In genomic region chr6:32007086-32007485, GRCh38 we compare ENCODE assay signal across 9 cellular contexts. TPM values are rescaled to one million over a fixed set of nuclear protein-coding genes. Genes with fewer than 3 reads are reported as not detected.
DNase-seq lines count a peak whose midpoint lies in the region; ATAC-seq and TF ChIP-seq lines count a peak whose summit lies in the region.
"Not testable (repeated sequence)": the region's sequence is repeated elsewhere in the genome, so short reads cannot be mapped to it uniquely, and the experiment has no call there.
"Had no signal": no experiment of that assay in that cellular context is flagged by ENCODE, and none has a peak within 500 bp of the region (broad histone marks: within the 10 kb centered on the region; RNA-seq: fewer than 3 reads in every experiment).

No MANE protein-coding gene starts in this region.

- H3K27ac Mint-ChIP-seq in Calu3 (ENCODE audit: unreplicated experiment): not testable (repeated sequence)

- not testable (repeated sequence) for H3K9me3 Mint-ChIP-seq in Calu3 (ENCODE audit: low read depth, unreplicated experiment)

- not testable (repeated sequence) for H3K4me3 Mint-ChIP-seq in Calu3 (ENCODE audit: low read depth, unreplicated experiment)

- not testable (repeated sequence) for TF ChIP-seq EP300 in sigmoid colon (IDR thresholded peaks at IDR 0.05)

- not testable (repeated sequence) for TF ChIP-seq CTCF in Calu3 (IDR thresholded peaks at IDR 0.05; ENCODE audit: unreplicated experiment); lower lobe of right lung (IDR thresholded peaks at IDR 0.05); sigmoid colon (IDR thresholded peaks at IDR 0.05); upper lobe of right lung (IDR thresholded peaks at IDR 0.05)
- 0 out of 2 replicates have a peak, but pooled peaks have one; percentile 13 for TF ChIP-seq CTCF in WERI-Rb-1 (IDR thresholded peaks at IDR 0.05; ENCODE audit: low read depth, low read length)
- TF ChIP-seq CTCF in adrenal gland (IDR thresholded peaks at IDR 0.05): peak in 1 of 6 experiments; percentile 6

- CTCF ChIA-PET in Calu3 (lab: Charles Lee): not testable (repeated sequence)

- ATAC-seq in left ventricle myocardium superior, lower lobe of right lung, upper lobe of right lung: not testable (repeated sequence)

- not testable (repeated sequence) for BruUV-seq in Calu3 (replicated peaks; lab: Mats Ljungman, UMichigan)

- H3K36me3 ChIP-seq in WERI-Rb-1; adrenal gland (replicated peaks in 1 of 2); lower lobe of right lung; sigmoid colon; upper lobe of right lung: not testable (repeated sequence)

- not testable (repeated sequence) for H3K9me3 ChIP-seq in WERI-Rb-1 (ENCODE audit: severe bottlenecking); adrenal gland (replicated peaks in 1 of 3); lower lobe of right lung; sigmoid colon; upper lobe of right lung

- 34 to 59% (median 49%) methylated on average over 5 to 11 of the region's 12 CpGs for WGBS in adrenal gland, 4 donors
- WGBS in sigmoid colon, 2 donors: 76 to 84% methylated on average over 12 of the region's 12 CpGs

- TF ChIP-seq POLR2A in adrenal gland (IDR thresholded peaks at IDR 0.05); sigmoid colon (IDR thresholded peaks at IDR 0.05): not testable (repeated sequence)

- not testable (repeated sequence) for H3K4me1 Mint-ChIP-seq in Calu3 (ENCODE audit: low read depth, unreplicated experiment)

- not testable (repeated sequence) for H3K27me3 ChIP-seq in WERI-Rb-1 (ENCODE audit: insufficient read depth, low read depth, severe bottlenecking); adrenal gland; lower lobe of right lung (ENCODE audit: low read depth); sigmoid colon; upper lobe of right lung

- not testable (repeated sequence) for H3K4me3 ChIP-seq in WERI-Rb-1 (ENCODE audit: low read depth, low read length); adrenal gland; lower lobe of right lung; sigmoid colon; upper lobe of right lung

- not testable (repeated sequence) for H3K36me3 Mint-ChIP-seq in Calu3 (ENCODE audit: insufficient read depth, unreplicated experiment)

- not testable (repeated sequence) for H3K27ac ChIP-seq in WERI-Rb-1, lower lobe of right lung, sigmoid colon, upper lobe of right lung
- H3K27ac ChIP-seq in adrenal gland: peak overlapping the region in 4 of 5 donors; percentile 46 to 85 (median 64)

- not testable (repeated sequence) for H3K4me1 ChIP-seq in adrenal gland (replicated peaks in 1 of 2); lower lobe of right lung; sigmoid colon; upper lobe of right lung

- DNase-seq in Calu3: peak; percentile 1
- peak; percentile 37 for DNase-seq in WERI-Rb-1
- peak; percentile 28 for DNase-seq in activated CD8-positive, alpha-beta memory T cell treated with anti-CD3 and anti-CD28 coated beads, Interleukin-2, amount 50 U/mL, for 48 hours
- peak in 6 of 7 donors; percentile 43 to 68 (median 56) for DNase-seq in adrenal gland
- peak; percentile 12 for DNase-seq in left ventricle myocardium superior
- DNase-seq in lower lobe of right lung: peak; percentile 7
- DNase-seq in sigmoid colon: peak; percentile 29
- peak; percentile 44 for DNase-seq in upper lobe of right lung

- intact Hi-C loops in Calu3 (cut with micrococcal nuclease; ENCODE audit: unreplicated experiment); adrenal gland (cut with DNase I); left ventricle myocardium superior (cut with micrococcal nuclease); lower lobe of right lung (cut with DNase I); sigmoid colon (cut with DNase I); upper lobe of right lung (cut with DNase I): not testable (repeated sequence)

- peaks cover 32% of the 10 kb centered on the region for H3K27me3 Mint-ChIP-seq in Calu3 (ENCODE audit: unreplicated experiment)

RNA-seq across cellular contexts. Expression of gene C4B, which starts 7.5 kb away (rescaled TPM):
- total RNA-seq in Calu3 (2022) (7.8 and 13.4 TPM in 2 replicates), adrenal gland (1,000 to 10,000 TPM in 6 of 8 donors, 100 to 1,000 TPM in 2; 948 to 5,092 (median 1,465) TPM), left ventricle myocardium superior (84.0 TPM), lower lobe of right lung (162 TPM), sigmoid colon (100 to 1,000 TPM in 2 of 4 donors, 10 to 100 TPM in 2; 74.2 to 291 (median 155) TPM), upper lobe of right lung (166 TPM)
- polyA plus RNA-seq in adrenal gland (1,000 to 10,000 TPM in 1 of 3 donors, 100 to 1,000 TPM in 2; 236 to 1,852 (median 796) TPM), sigmoid colon (10 to 100 TPM in 1 of 3 donors, 1 to 10 TPM in 2; 3.2 to 64.7 (median 4.2) TPM)

RNA-seq across cellular contexts. Expression of gene C4A, which starts 25.2 kb away (rescaled TPM):
- 13.1 and 20.8 TPM in 2 replicates for total RNA-seq in Calu3 (2022)
- 1,000 to 10,000 TPM in 5 of 8 donors, 100 to 1,000 TPM in 3; 547 to 2,285 (median 1,263) TPM for total RNA-seq in adrenal gland
- 1,000 to 10,000 TPM in 1 of 3 donors, 100 to 1,000 TPM in 2; 212 to 1,408 (median 665) TPM for polyA plus RNA-seq in adrenal gland
- total RNA-seq in left ventricle myocardium superior: 96.3 TPM
- 175 TPM for total RNA-seq in lower lobe of right lung
- 100 to 1,000 TPM in 3 of 4 donors, 10 to 100 TPM in 1; 46.7 to 254 (median 179) TPM for total RNA-seq in sigmoid colon
- 10 to 100 TPM in 1 of 3 donors, 1 to 10 TPM in 2; 2.3 to 63.4 (median 3.0) TPM for polyA plus RNA-seq in sigmoid colon
- total RNA-seq in upper lobe of right lung: 200 TPM

RNA-seq across cellular contexts. Expression of gene CYP21A2, which starts 31.1 kb away (rescaled TPM):
- total RNA-seq in Calu3 (2022): 0.76 and 0.78 TPM in 2 replicates
- 1,000 to 10,000 TPM in 7 of 8 donors, 100 to 1,000 TPM in 1; 780 to 6,352 (median 2,523) TPM for total RNA-seq in adrenal gland
- 1,000 to 10,000 TPM in 2 of 3 donors, 100 to 1,000 TPM in 1; 528 to 4,039 (median 2,532) TPM for polyA plus RNA-seq in adrenal gland
- 0.52 TPM for total RNA-seq in left ventricle myocardium superior
- 1.1 TPM for total RNA-seq in lower lobe of right lung
- 1 to 10 TPM; 1.1 to 4.9 (median 3.2) TPM for total RNA-seq in sigmoid colon
- polyA plus RNA-seq in sigmoid colon: 1 to 10 TPM in 1 of 3 donors, under 1 TPM in 1, not detected in 1; 0.57 to 1.2 TPM
- total RNA-seq in upper lobe of right lung: 0.61 TPM
- total RNA-seq: HT-29 had no signal

RNA-seq across cellular contexts. Expression of gene DXO, which starts 35.1 kb away (rescaled TPM):
- total RNA-seq in Calu3 (2022): 40.9 and 43.6 TPM in 2 replicates
- 10 to 100 TPM; 19.9 to 57.1 (median 45.0) TPM for total RNA-seq in adrenal gland
- 100 to 1,000 TPM in 1 of 3 donors, 10 to 100 TPM in 2; 38.7 to 102 (median 83.7) TPM for polyA plus RNA-seq in adrenal gland
- 11.5 TPM for total RNA-seq in left ventricle myocardium superior
- total RNA-seq in lower lobe of right lung: 16.5 TPM
- total RNA-seq in sigmoid colon: 10 to 100 TPM; 11.4 to 22.7 (median 18.3) TPM
- polyA plus RNA-seq in sigmoid colon: 10 to 100 TPM in 1 of 3 donors, 1 to 10 TPM in 2; 8.4 to 17.3 (median 9.9) TPM
- 20.5 TPM for total RNA-seq in upper lobe of right lung

RNA-seq across cellular contexts. Expression of gene SKIC2, which starts 48.1 kb away (rescaled TPM):
- total RNA-seq in Calu3 (2022): 182 and 201 TPM in 2 replicates
- total RNA-seq in adrenal gland: 100 to 1,000 TPM in 4 of 8 donors, 10 to 100 TPM in 4; 43.2 to 231 (median 90.7) TPM
- 100 to 1,000 TPM in 2 of 3 donors, 10 to 100 TPM in 1; 38.8 to 330 (median 243) TPM for polyA plus RNA-seq in adrenal gland
- total RNA-seq in left ventricle myocardium superior: 31.5 TPM
- 64.2 TPM for total RNA-seq in lower lobe of right lung
- total RNA-seq in sigmoid colon: 10 to 100 TPM; 22.1 to 73.4 (median 33.4) TPM
- polyA plus RNA-seq in sigmoid colon: 10 to 100 TPM; 25.0 to 68.2 (median 30.6) TPM
- 58.8 TPM for total RNA-seq in upper lobe of right lung

Comparison
In these comparisons a context has a peak if more than half of its experiments do, and no peak if none do; other contexts are left out.
1. DNase-seq: peak in every context shown above with its lines; median percentile 56 in adrenal gland; 44 in upper lobe of right lung; 37 in WERI-Rb-1; 29 in sigmoid colon; 28 in activated CD8-positive, alpha-beta memory T cell treated with anti-CD3 and anti-CD28 coated beads, Interleukin-2, amount 50 U/mL, for 48 hours; 12 in left ventricle myocardium superior; 7 in lower lobe of right lung; 1 in Calu3.
2. RNA of gene CYP21A2, which starts 31.1 kb away (total RNA-seq): 780 to 6,352 TPM in adrenal gland; 1.1 to 4.9 TPM in sigmoid colon, 1.1 TPM in lower lobe of right lung (single experiment), 0.76 to 0.78 TPM in Calu3, 0.61 TPM in upper lobe of right lung (single experiment) and 0.52 TPM in left ventricle myocardium superior (single experiment); every median in the first group is over 100 times any median in the second.